ENCODE assay signal across 16 cellular contexts in genomic region chr22:19879651-19879995, GRCh38. TPM values are rescaled to one million over a fixed set of nuclear protein-coding genes. Genes with fewer than 3 reads are reported as not detected.
DNase-seq lines count a peak whose midpoint lies in the region; ATAC-seq and TF ChIP-seq lines count a peak whose summit lies in the region.
"Had no signal": no experiment of that assay in that cellular context is flagged by ENCODE, and none has a peak within 500 bp of the region (broad histone marks: within the 10 kb centered on the region; RNA-seq: fewer than 3 reads in every experiment).

No MANE protein-coding gene starts in this region.

- H3K27ac ChIP-seq in SK-N-SH (ENCODE audit: low read depth in 2 of 2, low read length in 1 of 2): peak overlapping the region in 1 of 2 experiments; percentile 73; a peak in 1 of 4 replicates
- H3K27ac ChIP-seq: 22Rv1 had no signal

- H3K9me3 Mint-ChIP-seq in HFFc6 (no peaks in the 10 kb centered on the region; the same call in 1 of the 2 replicates), chondrocyte (ENCODE audit: low read depth) (no peaks in the 10 kb centered on the region), osteocyte (ENCODE audit: unreplicated experiment) (no peaks in the 10 kb centered on the region)
- H3K9me3 Mint-ChIP-seq: CD8-positive, alpha-beta T cell had no signal

- peaks cover 18% of the 10 kb centered on the region for H3F3A ChIP-seq in SK-N-SH (replicated peaks; ENCODE audit: insufficient read depth)

- TF ChIP-seq RAD21 in SK-N-SH (IDR thresholded peaks at IDR 0.05; ENCODE audit: low read length): no peak

- H3K9me3 ChIP-seq in SK-N-SH: no peaks in the 10 kb centered on the region

- H4K20me1 ChIP-seq in SK-N-SH (ENCODE audit: insufficient read depth): no peaks in the 10 kb centered on the region

- peaks cover 50% of the 10 kb centered on the region for H3K4me1 Mint-ChIP-seq in HFFc6 (ENCODE audit: low read depth)
- H3K4me1 Mint-ChIP-seq in chondrocyte (ENCODE audit: low read depth): peaks cover 58% of the 10 kb centered on the region
- peaks cover 72% of the 10 kb centered on the region for H3K4me1 Mint-ChIP-seq in osteocyte (ENCODE audit: unreplicated experiment)

- H3K4me2 ChIP-seq in SK-N-SH: peak overlapping the region; percentile 52; the same call in 1 of the 2 replicates

- peaks cover 12% of the 10 kb centered on the region for H3K36me3 Mint-ChIP-seq in HFFc6 (ENCODE audit: low read depth)
- H3K36me3 Mint-ChIP-seq in chondrocyte (ENCODE audit: low read depth): no peaks in the 10 kb centered on the region
- no peaks in the 10 kb centered on the region for H3K36me3 Mint-ChIP-seq in osteocyte (ENCODE audit: unreplicated experiment)
- H3K36me3 Mint-ChIP-seq: CD8-positive, alpha-beta T cell had no signal

- H3K4me3 Mint-ChIP-seq in HFFc6: peak overlapping the region; percentile 24; the same call in 1 of the 2 replicates
- H3K4me3 Mint-ChIP-seq in chondrocyte (ENCODE audit: unreplicated experiment): no peak overlapping the region
- no peak overlapping the region for H3K4me3 Mint-ChIP-seq in osteocyte (ENCODE audit: unreplicated experiment)
- H3K4me3 Mint-ChIP-seq: CD8-positive, alpha-beta T cell had no signal

- H2AFZ ChIP-seq in SK-N-SH (ENCODE audit: low read depth): no peak overlapping the region

- peak; percentile 30 for DNase-seq in SK-N-SH
- DNase-seq in HFFc6: no peak
- peak; percentile 87 for DNase-seq in chondrocyte (ENCODE audit: low spot score)
- DNase-seq in osteocyte (ENCODE audit: extremely low spot score, unreplicated experiment): no peak
- DNase-seq in OCI-M1 (lab: John Stamatoyannopoulos, UW): no peak
- DNase-seq in H4 (ENCODE audit: low spot score): no peak
- no peak for DNase-seq in NOMO-1 treated with dmso at 0.1 percent for 144 hours (lab: John Stamatoyannopoulos, UW; ENCODE audit: unreplicated experiment)
- DNase-seq: activated CD4-positive, CD25-positive, alpha-beta regulatory T cell; cerebellar nuclear complex; GF-D8; KG1; NCI-H1417 treated with DMSO at 0.1 percent for 48 hours; stimulated activated CD4-positive, alpha-beta T cell treated with anti-CD3 and anti-CD28 coated beads, Interleukin-2, amount 100 ng/mL, for 48 hours had no signal

- no peaks in the 10 kb centered on the region for H3K36me3 ChIP-seq in SK-N-SH (replicated peaks in 1 of 2; ENCODE audit: control insufficient read depth in 1 of 2, insufficient read depth in 2 of 2, low read length in 1 of 2)

- POLR2A ChIA-PET in SK-N-SH (lab: Yijun Ruan, JAX): no interaction called here

- no peaks in the 10 kb centered on the region for H3K27me3 ChIP-seq in SK-N-SH (ENCODE audit: insufficient read depth)

- 71% methylated on average over 1 of the region's 3 CpGs for WGBS in SK-N-SH (ENCODE audit: low lambda C conversion rate)

- CTCF ChIA-PET in SK-N-SH (lab: Yijun Ruan, JAX): interaction anchor here (1.0 to 6.1 kb wide), 4 partner anchors 13 to 148 kb away, joined by 4 to 64 read pairs (median 6); no protein-coding TSS in a partner anchor

- peaks cover 41 to 43% of the 10 kb centered on the region in 2 experiments; a peak in 3 of 4 replicates for H3K4me1 ChIP-seq in SK-N-SH (ENCODE audit: control insufficient read depth in 1 of 2, insufficient read depth in 2 of 2, low read depth in 1 of 2, low read length in 1 of 2)

- H3K27ac Mint-ChIP-seq in HFFc6 (peak overlapping the region; percentile 100), chondrocyte (ENCODE audit: unreplicated experiment) (peak overlapping the region; percentile 17), osteocyte (ENCODE audit: unreplicated experiment) (peak overlapping the region; percentile 94)
- H3K27ac Mint-ChIP-seq: CD8-positive, alpha-beta T cell had no signal

- no peak for ATAC-seq in SK-N-SH treated with all-trans-retinoic acid at 6 μM for 48 hours
- ATAC-seq: CD8-positive, alpha-beta T cell had no signal

- peaks cover 26% of the 10 kb centered on the region; the same call in 1 of the 2 replicates for H3K79me2 ChIP-seq in SK-N-SH (ENCODE audit: insufficient read depth)

- no peak overlapping the region for H3K4me3 ChIP-seq in SK-N-SH (ENCODE audit: low read depth in 2 of 2, low read length in 1 of 2)

- TF ChIP-seq EP300 in SK-N-SH (IDR thresholded peaks at IDR 0.05; ENCODE audit: borderline replicate concordance in 1 of 2, low read depth in 1 of 2, low read length in 1 of 2): no peak

- H3K9ac ChIP-seq in SK-N-SH: peak overlapping the region; percentile 51; the same call in 1 of the 2 replicates

- H3K9me2 ChIP-seq in SK-N-SH: no peaks in the 10 kb centered on the region

- no peak for TF ChIP-seq CTCF in SK-N-SH (IDR thresholded peaks at IDR 0.05)
- no peak for TF ChIP-seq CTCF in HFFc6 (IDR thresholded peaks at IDR 0.05)
- no peak for TF ChIP-seq CTCF in chondrocyte (IDR thresholded peaks at IDR 0.05)
- no peak for TF ChIP-seq CTCF in osteocyte (IDR thresholded peaks at IDR 0.05)

- H3K27me3 Mint-ChIP-seq in HFFc6 (ENCODE audit: insufficient read depth) (peaks cover 2% of the 10 kb centered on the region; the same call in 1 of the 2 replicates), chondrocyte (ENCODE audit: low read depth) (no peaks in the 10 kb centered on the region), osteocyte (ENCODE audit: unreplicated experiment) (no peaks in the 10 kb centered on the region)

TF ChIP-seq in SK-N-SH, 30 proteins besides CTCF, POLR2A, EP300 and RAD21 (continues in another document):
- TF ChIP-seq EZH2phosphoT487 (IDR thresholded peaks at IDR 0.05; ENCODE audit: borderline replicate concordance, low read depth) (no peak), USF1 (IDR thresholded peaks at IDR 0.05; ENCODE audit: borderline replicate concordance, low read depth) (no peak), MXI1 (IDR thresholded peaks at IDR 0.05; ENCODE audit: low read depth, low read length) (no peak), ZBTB33 (IDR thresholded peaks at IDR 0.05; ENCODE audit: borderline replicate concordance, low read depth) (no peak)

TF ChIP-seq in SK-N-SH treated with all-trans-retinoic acid at 6 μM for 48 hours, 23 proteins besides CTCF, POLR2A, EP300 and RAD21:
- TF ChIP-seq CSDC2 (CRISPR knock-in tag; IDR thresholded peaks at IDR 0.05): no peak
- TF ChIP-seq CSRNP3 (CRISPR knock-in tag; IDR thresholded peaks at IDR 0.05): no peak
- TF ChIP-seq OSR1 (CRISPR knock-in tag; IDR thresholded peaks at IDR 0.05): no peak
- no peak for TF ChIP-seq ISL1 (CRISPR knock-in tag; IDR thresholded peaks at IDR 0.05)
- TF ChIP-seq BACH2 (CRISPR knock-in tag; IDR thresholded peaks at IDR 0.05; ENCODE audit: borderline replicate concordance): no peak
- TF ChIP-seq ZFP3 (CRISPR knock-in tag; IDR thresholded peaks at IDR 0.05): no peak
TF ChIP-seq in SK-N-SH treated with all-trans-retinoic acid at 6 μM for 48 hours: peak in this region for 0.

RNA-seq across cellular contexts. Expression of gene GNB1L, which starts 24.9 kb away (rescaled TPM):
- 3.2 and 5.9 TPM in 2 replicates for polyA plus RNA-seq in SK-N-SH (2012; rRNA removed)
- 2.0 and 4.8 TPM in 2 replicates for polyA plus RNA-seq in SK-N-SH (2012; cell fraction: cytosol; rRNA removed)
- polyA plus RNA-seq in SK-N-SH (2012; cell fraction: nucleus; rRNA removed): 7.7 and 10.0 TPM in 2 replicates
- total RNA-seq in HFFc6 (2021; fragmentation: NEBNext Ultra II Directional; extraction: Animal tissue kit (Norgen Biotek cat#: 25700)): 1 to 10 TPM; 6.6 to 9.6 (median 7.6) TPM
- 4.9 to 5.3 TPM (median 5.0 TPM) in 3 replicates for total RNA-seq in chondrocyte
- total RNA-seq in osteocyte: 6.0 and 6.1 TPM in 2 replicates
- total RNA-seq in H4 (2014; rRNA removed; shearing (Covaris generic)): 5.7 and 12.4 TPM in 2 replicates

RNA-seq across cellular contexts. Expression of gene RTL10, which starts 24.9 kb away (rescaled TPM):
- polyA plus RNA-seq in SK-N-SH (2012; rRNA removed): 7.8 and 8.0 TPM in 2 replicates
- 3.0 and 4.0 TPM in 2 replicates for polyA plus RNA-seq in SK-N-SH (2012; cell fraction: cytosol; rRNA removed)
- polyA plus RNA-seq in SK-N-SH (2012; cell fraction: nucleus; rRNA removed): 23.0 and 24.3 TPM in 2 replicates
- 10 to 100 TPM; 17.4 to 22.7 (median 19.2) TPM for total RNA-seq in HFFc6 (2021; fragmentation: NEBNext Ultra II Directional; extraction: Animal tissue kit (Norgen Biotek cat#: 25700))
- 15.6 to 24.5 TPM (median 18.2 TPM) in 3 replicates for total RNA-seq in chondrocyte
- total RNA-seq in osteocyte: 28.5 and 30.4 TPM in 2 replicates
- total RNA-seq in H4 (2014; rRNA removed; shearing (Covaris generic)): 2.3 and 2.6 TPM in 2 replicates

Comparison
In these comparisons a context has a peak if more than half of its experiments do, and no peak if none do; other contexts are left out.
1. DNase-seq: peak in SK-N-SH (single experiment) and chondrocyte (single experiment); none in HFFc6 (single experiment), osteocyte (single experiment), OCI-M1 (single experiment), H4 (single experiment) and NOMO-1 treated with dmso at 0.1 percent for 144 hours (single experiment).
2. H3K27ac Mint-ChIP-seq: peak in every context shown above with its lines; median percentile 100 in HFFc6; 94 in osteocyte; 17 in chondrocyte.